16 cellular contexts compared by ENCODE assay signal in the genomic region with DNA sequence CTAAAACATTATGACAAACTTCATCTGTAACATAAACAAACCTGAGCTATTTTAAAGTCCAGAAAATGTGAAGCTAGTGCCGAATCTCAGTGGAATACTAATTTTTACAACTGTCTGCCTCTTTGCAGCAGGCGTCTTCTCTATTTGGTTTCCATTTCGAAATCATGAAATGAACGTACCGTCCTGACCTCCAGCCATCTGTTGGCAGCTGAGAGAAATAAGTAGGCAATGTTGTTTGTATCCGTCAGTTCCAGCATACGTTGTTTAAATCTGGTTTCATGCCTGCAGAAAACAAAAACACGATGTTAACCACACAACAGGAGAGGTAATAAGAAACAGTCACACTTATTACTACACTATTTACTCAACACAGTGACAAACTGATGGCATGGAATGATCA. TPM values are rescaled to one million over a fixed set of nuclear protein-coding genes. Genes with fewer than 3 reads are reported as not detected.
A peak's percentile ranks its signal among the peaks of the same experiment; 100 is the strongest.
DNase-seq lines count a peak whose midpoint lies in the region; ATAC-seq and TF ChIP-seq lines count a peak whose summit lies in the region.
"Had no signal": no experiment of that assay in that cellular context is flagged by ENCODE, and none has a peak within 500 bp of the region (broad histone marks: within the 10 kb centered on the region; RNA-seq: fewer than 3 reads in every experiment).

No MANE protein-coding gene starts in this region.

- no peaks in the 10 kb centered on the region for H3K27me3 ChIP-seq in BJ (ENCODE audit: control insufficient read depth, insufficient read depth, low read length)
- H3K27me3 ChIP-seq in OCI-LY3 (ENCODE audit: low read depth, low read length): no peaks in the 10 kb centered on the region
- no peaks in the 10 kb centered on the region for H3K27me3 ChIP-seq in gastroesophageal sphincter
- H3K27me3 ChIP-seq: Peyer's patch had no signal

- H2AFZ ChIP-seq in OCI-LY3 (ENCODE audit: low read depth, low read length): no peak overlapping the region

- no peaks in the 10 kb centered on the region for H4K20me1 ChIP-seq in OCI-LY3 (ENCODE audit: insufficient read depth, low read length)

- H3K36me3 ChIP-seq in BJ (ENCODE audit: control insufficient read depth, insufficient read depth, low read length): no peaks in the 10 kb centered on the region
- no peaks in the 10 kb centered on the region for H3K36me3 ChIP-seq in OCI-LY3 (replicated peaks; ENCODE audit: low read depth, low read length)
- H3K36me3 ChIP-seq in gastroesophageal sphincter: no peaks in the 10 kb centered on the region
- H3K36me3 ChIP-seq: Peyer's patch had no signal

- H3K27ac ChIP-seq in OCI-LY3 (ENCODE audit: low read length): no peak overlapping the region
- peak overlapping the region; percentile 72 to 88 (median 82) for H3K27ac ChIP-seq in gastroesophageal sphincter

- no peak overlapping the region for H3K4me3 ChIP-seq in BJ (ENCODE audit: low read depth, low read length)
- H3K4me3 ChIP-seq in OCI-LY3 (ENCODE audit: low read length): no peak overlapping the region
- no peak overlapping the region for H3K4me3 ChIP-seq in gastroesophageal sphincter
- H3K4me3 ChIP-seq in skeletal muscle cell (ENCODE audit: low read depth, low read length): no peak overlapping the region
- H3K4me3 ChIP-seq: Peyer's patch had no signal

- peak; percentile 62 for DNase-seq in BJ (ENCODE audit: low read depth)
- DNase-seq in skeletal muscle cell (ENCODE audit: low read depth): peak; percentile 44
- no peak for DNase-seq in stimulated activated CD4-positive, alpha-beta T cell treated with anti-CD3 and anti-CD28 coated beads, Interleukin-2, amount 100 ng/mL, for 24 hours
- no peak for DNase-seq in T-helper 2 cell
- DNase-seq: activated naive CD8-positive, alpha-beta T cell treated with anti-CD3 and anti-CD28 coated beads, Interleukin-2, amount 10 ng/mL, durations not matched to agents 7 days and 5 days; activated T-cell treated with anti-CD3 and anti-CD28 coated beads for 4 hours; mesendoderm; NCI-H1092; T-helper 1 cell had no signal

- peak overlapping the region; percentile 10 for H3K4me2 ChIP-seq in OCI-LY3 (ENCODE audit: low read length)

- H3K9ac ChIP-seq in OCI-LY3 (ENCODE audit: low read length): no peak overlapping the region

- 22 to 30% methylated on average over 8 of the region's 8 CpGs for WGBS in gastroesophageal sphincter (ENCODE audit: low coverage in 1 of 2), 2 donors

- no peaks in the 10 kb centered on the region for H3K9me3 ChIP-seq in OCI-LY3 (ENCODE audit: insufficient read depth, low read length)
- H3K9me3 ChIP-seq in gastroesophageal sphincter: no peaks in the 10 kb centered on the region
- H3K9me3 ChIP-seq: Peyer's patch had no signal

- ATAC-seq in gastroesophageal sphincter (peak; percentile 69), HG02763 (IDR thresholded peaks at IDR 0.05; ENCODE audit: unreplicated experiment) (no peak), GM21723 (IDR thresholded peaks at IDR 0.05; ENCODE audit: unreplicated experiment) (no peak)

- TF ChIP-seq CTCF in BJ (IDR thresholded peaks at IDR 0.05; ENCODE audit: insufficient read depth, low read depth, low read length): no peak
- no peak for TF ChIP-seq CTCF in OCI-LY3 (IDR thresholded peaks at IDR 0.05; ENCODE audit: low read depth, low read length)
- TF ChIP-seq CTCF in gastroesophageal sphincter (IDR thresholded peaks at IDR 0.05): peak in 1 of 4 experiments; percentile 6

- no peaks in the 10 kb centered on the region for H3K79me2 ChIP-seq in OCI-LY3 (ENCODE audit: low read length)

- peak; percentile 2 for TF ChIP-seq EP300 in gastroesophageal sphincter (IDR thresholded peaks at IDR 0.05)

- CTCF ChIA-PET in BJ (lab: Yijun Ruan, JAX): interaction anchor here (1.2 to 1.4 kb wide), 3 partner anchors 11 to 162 kb away, joined by 3 to 4 read pairs (median 4); no protein-coding TSS in a partner anchor

- POLR2A ChIA-PET in BJ (lab: Charles Lee): no interaction called here

- H3K4me1 ChIP-seq in OCI-LY3 (ENCODE audit: low read length) (no peaks in the 10 kb centered on the region), gastroesophageal sphincter (peaks cover 12 to 66% (median 21%) of the 10 kb centered on the region in 3 donors)
- H3K4me1 ChIP-seq: Peyer's patch had no signal

- TF ChIP-seq POLR2A in gastroesophageal sphincter (IDR thresholded peaks at IDR 0.05): no peak

RNA-seq across cellular contexts. Expression of a gene that starts 54.3 kb away (rescaled TPM):
- 7.6 and 8.7 TPM in 2 replicates for polyA plus RNA-seq in BJ (2011; rRNA removed)
- polyA minus RNA-seq in BJ (2011; rRNA and poly(A)+ RNA removed): 3.3 and 4.3 TPM in 2 replicates
- total RNA-seq in gastroesophageal sphincter: 10 to 100 TPM; 28.2 to 36.4 (median 31.6) TPM
- total RNA-seq: activated naive CD8-positive, alpha-beta T cell treated with anti-CD3 and anti-CD28 coated beads, Interleukin-2, amount 10 ng/mL, durations not matched to agents 7 days and 5 days; Daoy had no signal
- polyA plus RNA-seq: CD14-positive monocyte had no signal

Comparison
In these comparisons a context has a peak if more than half of its experiments do, and no peak if none do; other contexts are left out.
1. DNase-seq: peak in BJ (single experiment) and skeletal muscle cell (single experiment); none in stimulated activated CD4-positive, alpha-beta T cell treated with anti-CD3 and anti-CD28 coated beads, Interleukin-2, amount 100 ng/mL, for 24 hours (0 of 2) and T-helper 2 cell (0 of 5).